Comparison of ENCODE assay signal across 8 cellular contexts in genomic region chr1:27152004-27152828, GRCh38. TPM values are rescaled to one million over a fixed set of nuclear protein-coding genes. Genes with fewer than 3 reads are reported as not detected.
DNase-seq lines count a peak whose midpoint lies in the region; ATAC-seq and TF ChIP-seq lines count a peak whose summit lies in the region.

No MANE protein-coding gene starts in this region.

- H3K4me1 Mint-ChIP-seq in activated T-helper 17 cell treated with anti-CD3 and anti-CD28 coated beads, Interleukin-2, amount 50 U/mL, for 72 hours = peaks cover 48% of the 10 kb centered on the region
- H3K4me1 Mint-ChIP-seq in stimulated activated naive CD8-positive, alpha-beta T cell treated with anti-CD3 and anti-CD28 coated beads, Interleukin-15, amount 100 ng/mL, for 72 hours = peaks cover 81% of the 10 kb centered on the region

- H3K27me3 ChIP-seq in HCT116 (ENCODE audit: insufficient read depth, low read length) (no peaks in the 10 kb centered on the region), hepatocyte (no peaks in the 10 kb centered on the region)

- H3K9me2 ChIP-seq in HCT116 (ENCODE audit: insufficient read depth) (no peaks in the 10 kb centered on the region), hepatocyte (replicated peaks; ENCODE audit: insufficient read depth) (no peaks in the 10 kb centered on the region)

- TF ChIP-seq CTCF in HCT116 (IDR thresholded peaks at IDR 0.05 in 2 of 3, conservative IDR thresholded peaks at IDR 0.05 in 1 of 3; ENCODE audit: borderline replicate concordance in 1 of 3, insufficient read depth in 1 of 3, low read depth in 2 of 3, low read length in 2 of 3) (no peak), hepatocyte (IDR thresholded peaks at IDR 0.05; ENCODE audit: poor library complexity) (no peak)

- RAD21 ChIA-PET in HCT116 (lab: Charles Lee; ENCODE audit: low non-redundant PET in 1 of 2, low total read pairs in 2 of 2, uncharacterized antibody in 2 of 2, unreplicated experiment in 2 of 2) = interaction anchor here in 1 of 2 experiments (0.6 kb wide), 1 partner anchor 43 kb away, joined by 3 read pairs; no protein-coding TSS in a partner anchor

- TF ChIP-seq POLR2A in HCT116 (IDR thresholded peaks at IDR 0.05; ENCODE audit: borderline replicate concordance, extremely low read depth, insufficient read depth, insufficient read length) = no peak

- no peaks in the 10 kb centered on the region for H3K27me3 Mint-ChIP-seq in activated T-helper 17 cell treated with anti-CD3 and anti-CD28 coated beads, Interleukin-2, amount 50 U/mL, for 72 hours
- no peaks in the 10 kb centered on the region for H3K27me3 Mint-ChIP-seq in stimulated activated naive CD8-positive, alpha-beta T cell treated with anti-CD3 and anti-CD28 coated beads, Interleukin-15, amount 100 ng/mL, for 72 hours

- H3K27ac Mint-ChIP-seq in activated T-helper 17 cell treated with anti-CD3 and anti-CD28 coated beads, Interleukin-2, amount 50 U/mL, for 72 hours = peak overlapping the region; percentile 92
- H3K27ac Mint-ChIP-seq in stimulated activated naive CD8-positive, alpha-beta T cell treated with anti-CD3 and anti-CD28 coated beads, Interleukin-15, amount 100 ng/mL, for 72 hours = peak overlapping the region; percentile 36 to 66

- H3K9me3 ChIP-seq in HCT116 (ENCODE audit: control insufficient read depth in 1 of 2, insufficient read depth in 1 of 2, low read depth in 1 of 2, low read length in 2 of 2) (no peaks in the 10 kb centered on the region), hepatocyte (ENCODE audit: low read depth) (no peaks in the 10 kb centered on the region)

- BruUV-seq in HCT116 (replicated peaks; lab: Mats Ljungman, UMichigan) = no TSS peak

- H3K36me3 ChIP-seq in HCT116 (ENCODE audit: control insufficient read depth in 1 of 2, insufficient read depth in 2 of 2, low read length in 2 of 2) (no peaks in the 10 kb centered on the region; a peak in 1 of 4 replicates), hepatocyte (replicated peaks; ENCODE audit: insufficient read depth, low read depth) (no peaks in the 10 kb centered on the region)

- H4K20me1 ChIP-seq in HCT116 (ENCODE audit: insufficient read depth) (no peaks in the 10 kb centered on the region), hepatocyte (ENCODE audit: insufficient read depth, poor library complexity, severe bottlenecking) (peaks cover 7% of the 10 kb centered on the region)

- H3K9ac ChIP-seq in HCT116 (ENCODE audit: low read length) = no peak overlapping the region

- H3K4me2 ChIP-seq in HCT116 (ENCODE audit: low read length) = peak overlapping the region; percentile 96; the same call in 1 of the 2 replicates
- H3K4me2 ChIP-seq in hepatocyte = peak overlapping the region; percentile 92

- H3K27ac ChIP-seq in HCT116 (ENCODE audit: low read depth, low read length) (no peak overlapping the region), hepatocyte (peak overlapping the region; percentile 82)

- TF ChIP-seq RAD21 in HCT116 (IDR thresholded peaks at IDR 0.05; ENCODE audit: low read depth) = no peak

- POLR2A ChIA-PET in HCT116 (lab: Charles Lee) = interaction anchor here (1.5 to 2.6 kb wide), 3 partner anchors 9 to 40 kb away, joined by 3 to 10 read pairs (median 6); no protein-coding TSS in a partner anchor

- intact Hi-C loops in HCT116 (cut with micrococcal nuclease) = no loop called here

- CTCF ChIA-PET in HCT116 (lab: Charles Lee) = no interaction called here

- no peak overlapping the region for H3K4me3 ChIP-seq in HCT116 (replicated peaks in 1 of 2; ENCODE audit: low read depth in 1 of 2, low read length in 2 of 2)
- no peak overlapping the region for H3K4me3 ChIP-seq in hepatocyte

- WGBS in hepatocyte (ENCODE audit: low lambda C conversion rate, missing lambda C conversion rate) = 69% methylated on average over 7 of the region's 7 CpGs

- H3K36me3 Mint-ChIP-seq in activated T-helper 17 cell treated with anti-CD3 and anti-CD28 coated beads, Interleukin-2, amount 50 U/mL, for 72 hours (ENCODE audit: low read depth) = no peaks in the 10 kb centered on the region

- H3K4me1 ChIP-seq in HCT116 (ENCODE audit: control insufficient read depth in 1 of 2, insufficient read depth in 2 of 2, low read length in 2 of 2) (peaks cover 19 to 30% of the 10 kb centered on the region in 2 experiments; a peak in 3 of 4 replicates), hepatocyte (ENCODE audit: insufficient read depth) (peaks cover 36% of the 10 kb centered on the region)

- ATAC-seq in HCT116 = no peak
- peak; percentile 27 for ATAC-seq in activated T-helper 17 cell treated with anti-CD3 and anti-CD28 coated beads, Interleukin-2, amount 50 U/mL, for 72 hours (replicated peaks)
- ATAC-seq in stimulated activated naive CD8-positive, alpha-beta T cell treated with anti-CD3 and anti-CD28 coated beads, Interleukin-15, amount 100 ng/mL, for 72 hours = peak; percentile 31
- no peak for ATAC-seq in GM18873 (IDR thresholded peaks at IDR 0.05; ENCODE audit: low FRiP score, unreplicated experiment)
- ATAC-seq in HG03175 (IDR thresholded peaks at IDR 0.05; ENCODE audit: unreplicated experiment) = no peak
- ATAC-seq in GM21723 (IDR thresholded peaks at IDR 0.05; ENCODE audit: unreplicated experiment) = no peak

- H2AFZ ChIP-seq in HCT116 (ENCODE audit: low read depth, low read length, poor library complexity, severe bottlenecking) (no peak overlapping the region), hepatocyte (no peak overlapping the region)

- no peak for DNase-seq in HCT116 (ENCODE audit: low read depth, low spot score)
- DNase-seq in hepatocyte (ENCODE audit: low spot score) = no peak
- DNase-seq in stimulated activated naive CD8-positive, alpha-beta T cell treated with anti-CD3 and anti-CD28 coated beads, Interleukin-15, amount 100 ng/mL, for 72 hours = no peak
- DNase-seq in NCI-H1930 (lab: John Stamatoyannopoulos, UW) = no peak

- H3K79me2 ChIP-seq in HCT116 (ENCODE audit: insufficient read depth, low read length) (peaks cover 54% of the 10 kb centered on the region), hepatocyte (peaks cover 75% of the 10 kb centered on the region)

- H3K9me3 Mint-ChIP-seq in activated T-helper 17 cell treated with anti-CD3 and anti-CD28 coated beads, Interleukin-2, amount 50 U/mL, for 72 hours = no peaks in the 10 kb centered on the region
- H3K9me3 Mint-ChIP-seq in stimulated activated naive CD8-positive, alpha-beta T cell treated with anti-CD3 and anti-CD28 coated beads, Interleukin-15, amount 100 ng/mL, for 72 hours = peaks cover 0 to 4% of the 10 kb centered on the region in 2 donors

- H3K4me3 Mint-ChIP-seq in activated T-helper 17 cell treated with anti-CD3 and anti-CD28 coated beads, Interleukin-2, amount 50 U/mL, for 72 hours = peak overlapping the region; percentile 82
- peak overlapping the region; percentile 93 to 95 for H3K4me3 Mint-ChIP-seq in stimulated activated naive CD8-positive, alpha-beta T cell treated with anti-CD3 and anti-CD28 coated beads, Interleukin-15, amount 100 ng/mL, for 72 hours

TF ChIP-seq in HCT116, 20 proteins besides CTCF, POLR2A, EP300 and RAD21:
- TF ChIP-seq EZH2phosphoT487 (IDR thresholded peaks at IDR 0.05; ENCODE audit: borderline replicate concordance) (no peak), ZBTB33 (IDR thresholded peaks at IDR 0.05; ENCODE audit: extremely low read depth, insufficient replicate concordance, low read length) (no peak), MAX (IDR thresholded peaks at IDR 0.05) (no peak), POLR2AphosphoS5 (IDR thresholded peaks at IDR 0.05; ENCODE audit: low read depth, low read length) (no peak), SRF (IDR thresholded peaks at IDR 0.05; ENCODE audit: low read depth) (no peak)

RNA-seq across cellular contexts. Expression of gene SLC9A1, which starts 2.7 kb away (rescaled TPM):
- total RNA-seq in HCT116 (2021; ENCODE audit: unreplicated experiment) = 21.7 TPM
- 24.8 and 29.7 TPM in 2 replicates for polyA plus RNA-seq in HCT116 (2012)
- total RNA-seq in activated T-helper 17 cell treated with anti-CD3 and anti-CD28 coated beads, Interleukin-2, amount 50 U/mL, for 72 hours = 10 to 100 TPM; 15.3 to 20.6 TPM
- total RNA-seq in hepatocyte = 9.7 and 13.3 TPM in 2 replicates
- polyA plus RNA-seq in hepatocyte = 29.8 and 31.3 TPM in 2 replicates

Comparison
In these comparisons a context has a peak if more than half of its experiments do, and no peak if none do; other contexts are left out.
1. ATAC-seq: peak in activated T-helper 17 cell treated with anti-CD3 and anti-CD28 coated beads, Interleukin-2, amount 50 U/mL, for 72 hours (single experiment) and stimulated activated naive CD8-positive, alpha-beta T cell treated with anti-CD3 and anti-CD28 coated beads, Interleukin-15, amount 100 ng/mL, for 72 hours (single experiment); none in HCT116 (single experiment), GM18873 (single experiment), HG03175 (single experiment) and GM21723 (single experiment).